27 cellular contexts compared by ENCODE assay signal in genomic region chr10:97235353-97235752, GRCh38.
"Had no signal": no experiment of that assay in that cellular context is flagged by ENCODE, and none has a peak within 500 bp of the region (broad histone marks: within the 10 kb centered on the region; RNA-seq: fewer than 3 reads in every experiment).

No MANE protein-coding gene starts in this region.

- FAIRE-seq: urothelium cell line had no signal

- H3K27me3 ChIP-seq: stomach, suprapubic skin, testis, thyroid gland, tibial artery, tibial nerve, transverse colon, upper lobe of left lung, upper lobe of right lung, uterus, vagina had no signal

- ATAC-seq: stimulated activated effector memory CD8-positive, alpha-beta T cell treated with anti-CD3 and anti-CD28 coated beads, Interleukin-12 subunit alpha, Interleukin-12 subunit beta, amount 100 ng/mL, for 72 hours; stimulated activated memory B cell treated with anti-CD40 and anti-IgM and Interleukin-4, amounts not matched to agents 10 μg/mL and 1 μg/mL and 100 μg/mL, for 72 hours; stimulated activated naive B cell treated with anti-CD40 and anti-IgM and Interleukin-4, amounts not matched to agents 10 μg/mL and 1 μg/mL and 100 μg/mL, for 72 hours; stimulated activated naive CD8-positive, alpha-beta T cell treated with anti-CD3 and anti-CD28 coated beads, Interleukin-15, amount 100 ng/mL, for 72 hours; stimulated activated naive CD8-positive, alpha-beta T cell treated with anti-CD3 and anti-CD28 coated beads, Interleukin-15, Interleukin-2, amounts not matched to agents 100 U/mL and 50 U/mL, for 24 hours; upper lobe of right lung had no signal

- H3K4me1 ChIP-seq: stomach, suprapubic skin, testis, thyroid gland, tibial artery, tibial nerve, transverse colon, upper lobe of left lung, upper lobe of right lung, uterus, vagina had no signal

- H3K4me3 ChIP-seq: stomach, suprapubic skin, testis, thoracic aorta, thyroid gland, tibial artery, tibial nerve, transverse colon, upper lobe of left lung, upper lobe of right lung, uterus, vagina had no signal

- DNase-seq: stimulated activated CD4-positive, alpha-beta T cell treated with anti-CD3 and anti-CD28 coated beads, Interleukin-2, amount 100 ng/mL, for 48 hours; stimulated activated CD4-positive, alpha-beta T cell treated with anti-CD3 and anti-CD28 coated beads, Interleukin-4, amount 100 ng/mL, for 1 hour; stimulated activated CD4-positive, alpha-beta T cell treated with anti-CD3 and anti-CD28 coated beads, Interleukin-4, amount 100 ng/mL, for 24 hours; stimulated activated CD4-positive, alpha-beta T cell treated with anti-CD3 and anti-CD28 coated beads, Interleukin-4, amount 100 ng/mL, for 4 hours; stimulated activated CD8-positive, alpha-beta memory T cell treated with anti-CD3 and anti-CD28 coated beads, Interleukin-4, amount 100 ng/mL, for 48 hours; stimulated activated naive B cell treated with anti-CD40 and anti-IgM and Interleukin-4, amounts not matched to agents 10 μg/mL and 1 μg/mL and 100 μg/mL, for 72 hours; stimulated activated naive CD4-positive, alpha-beta T cell; stimulated activated naive CD4-positive, alpha-beta T cell treated with Interleukin-2 at 50 U/mL for 16 hours; stimulated activated naive CD8-positive, alpha-beta T cell treated with anti-CD3 and anti-CD28 coated beads, Interleukin-15, amount 100 ng/mL, for 72 hours; stimulated activated naive CD8-positive, alpha-beta T cell treated with anti-CD3 and anti-CD28 coated beads, Interleukin-15, Interleukin-2, amounts not matched to agents 100 U/mL and 50 U/mL, for 24 hours; stomach; substantia nigra; testis; thyroid gland; tibial artery; transverse colon; trophoblast cell; upper lobe of left lung; upper lobe of right lung; uterus had no signal

- H3K9me3 ChIP-seq: stomach, suprapubic skin, testis, thoracic aorta, thyroid gland, tibial artery, tibial nerve, transverse colon, upper lobe of left lung, upper lobe of right lung, uterus, vagina had no signal

- H3K36me3 ChIP-seq: thoracic aorta, thyroid gland, uterus, vagina had no signal

- H3K27ac ChIP-seq: stomach, suprapubic skin, testis, thoracic aorta, thyroid gland, tibial artery, tibial nerve, transverse colon, upper lobe of left lung, upper lobe of right lung, uterus, vagina had no signal
